32 cellular contexts compared by ENCODE assay signal in the genomic region with DNA sequence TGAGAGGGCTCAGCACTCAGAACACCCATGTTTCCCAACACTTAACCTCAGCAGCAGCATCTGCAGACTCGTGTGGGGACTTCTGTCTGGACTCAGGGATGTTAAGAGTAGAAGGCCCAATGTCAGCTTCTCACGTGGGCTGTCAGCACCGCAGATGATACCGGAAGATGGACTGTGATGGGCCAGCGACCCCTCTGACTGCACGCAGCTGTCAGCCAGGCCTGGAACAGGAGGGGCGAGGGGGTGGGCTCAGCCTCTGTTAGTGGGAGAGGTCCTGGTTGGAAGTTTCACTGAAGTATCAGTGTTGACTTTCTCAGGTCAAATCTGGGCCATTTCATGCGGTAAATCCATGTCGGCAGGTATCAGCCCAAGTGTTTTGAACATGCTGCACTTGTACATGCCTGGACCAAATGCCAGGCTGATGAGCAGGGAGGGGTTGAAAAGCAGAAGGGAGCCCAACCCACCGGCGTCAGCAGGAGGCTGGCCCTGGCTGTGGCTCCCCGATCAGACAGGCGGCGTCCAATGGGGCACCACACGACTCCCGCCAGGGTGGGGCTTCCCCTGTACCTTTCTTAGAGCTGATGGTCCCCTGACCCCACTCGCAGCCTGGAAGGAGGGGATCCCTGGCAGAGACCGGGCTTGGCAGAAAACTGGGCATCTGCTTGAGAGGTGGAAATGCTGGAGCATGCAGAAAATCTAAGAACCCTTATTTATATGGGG.
"Had no signal": no experiment of that assay in that cellular context is flagged by ENCODE, and none has a peak within 500 bp of the region (broad histone marks: within the 10 kb centered on the region; RNA-seq: fewer than 3 reads in every experiment).

No MANE protein-coding gene starts in this region.

- H3K4me1 ChIP-seq: SJCRH30 had no signal

- H3K9me3 ChIP-seq: MG63, SJCRH30 had no signal

- H3K36me3 Mint-ChIP-seq: activated CD4-positive, alpha-beta memory T cell treated with anti-CD3 and anti-CD28 coated beads for 36 hours; activated naive CD8-positive, alpha-beta T cell treated with anti-CD3 and anti-CD28 coated beads for 36 hours; T-cell had no signal

- H3K27ac ChIP-seq: brain microvascular endothelial cell, SJCRH30, SK-N-MC, VCaP had no signal

- H3K4me1 Mint-ChIP-seq: activated naive CD8-positive, alpha-beta T cell treated with anti-CD3 and anti-CD28 coated beads for 36 hours; T-cell; T-helper 17 cell had no signal

- H3K27me3 ChIP-seq: brain microvascular endothelial cell, MG63, SJCRH30 had no signal

- H3K27me3 Mint-ChIP-seq: activated B cell treated with CpG ODN at 0.5 μM for 24 hours; activated CD4-positive, alpha-beta memory T cell treated with anti-CD3 and anti-CD28 coated beads for 36 hours; T-helper 17 cell had no signal

- H3K27ac Mint-ChIP-seq: activated B cell treated with CpG ODN at 0.5 μM for 24 hours; activated CD4-positive, alpha-beta memory T cell treated with anti-CD3 and anti-CD28 coated beads for 36 hours; activated naive CD8-positive, alpha-beta T cell treated with anti-CD3 and anti-CD28 coated beads for 36 hours; T-cell; T-helper 17 cell had no signal

- H3K4me3 Mint-ChIP-seq: activated B cell treated with CpG ODN at 0.5 μM for 24 hours; activated CD4-positive, alpha-beta memory T cell treated with anti-CD3 and anti-CD28 coated beads for 36 hours; activated naive CD8-positive, alpha-beta T cell treated with anti-CD3 and anti-CD28 coated beads for 36 hours; T-cell; T-helper 17 cell had no signal

- H3K4me3 ChIP-seq: MG63, SJCRH30, SK-N-MC had no signal

- H3K9me3 Mint-ChIP-seq: activated CD4-positive, alpha-beta memory T cell treated with anti-CD3 and anti-CD28 coated beads for 36 hours; activated naive CD8-positive, alpha-beta T cell treated with anti-CD3 and anti-CD28 coated beads for 36 hours; T-cell had no signal

- DNase-seq: activated B cell treated with CpG ODN at 0.5 μM for 24 hours; activated CD4-positive, alpha-beta memory T cell treated with anti-CD3 and anti-CD28 coated beads for 36 hours; activated CD4-positive, alpha-beta T cell treated with anti-CD3 and anti-CD28 coated beads for 4 hours; activated CD4-positive, alpha-beta T cell treated with anti-CD3 and anti-CD28 coated beads, Interleukin-2, amount 50 U/mL, for 1 hour; activated CD4-positive, CD25-positive, alpha-beta regulatory T cell treated with anti-CD3 and anti-CD28 coated beads, Interleukin-2, amount 50 U/mL, for 72 hours; activated CD8-positive, alpha-beta memory T cell treated with anti-CD3 and anti-CD28 coated beads, Interleukin-2, amount 50 U/mL, for 48 hours; activated effector memory CD4-positive, alpha-beta T cell treated with Interleukin-2 at 50 U/mL for 16 hours; activated naive CD4-positive, alpha-beta T cell treated with anti-CD3 and anti-CD28 coated beads, Interleukin-2, amount 50 U/mL, for 16 hours; activated naive CD8-positive, alpha-beta T cell treated with anti-CD3 and anti-CD28 coated beads for 36 hours; activated T-cell treated with anti-CD3 and anti-CD28 coated beads, Interleukin-2, amount 50 U/mL, for 48 hours; amniotic stem cell; aorta; brain microvascular endothelial cell; Kasumi-1; KG1; MG63; NCI-H1048; NCI-H1105 treated with DMSO at 0.1 percent for 48 hours; NCI-H1436; NCI-H1694; NCI-H1930; NCI-H2081 treated with DMSO at 0.1 percent for 48 hours; NCI-H226; NCI-H524 treated with DMSO at 0.1 percent for 48 hours; SHP77; SJCRH30; T-cell; T-helper 17 cell; T-helper 9 cell had no signal

- H3K36me3 ChIP-seq: brain microvascular endothelial cell, MG63, SJCRH30 had no signal

- ATAC-seq: Panc1, T-cell, T-helper 17 cell had no signal
